ENCODE assay signal across 8 cellular contexts in genomic region chr11:125591659-125592304, GRCh38. TPM values are rescaled to one million over a fixed set of nuclear protein-coding genes. Genes with fewer than 3 reads are reported as not detected.
DNase-seq lines count a peak whose midpoint lies in the region; ATAC-seq and TF ChIP-seq lines count a peak whose summit lies in the region.

No MANE protein-coding gene starts in this region.

- peak; percentile 21 for ATAC-seq in Right ventricle myocardium inferior
- peak; percentile 12 for ATAC-seq in HG02852 (IDR thresholded peaks at IDR 0.05; ENCODE audit: unreplicated experiment)

- peaks cover 9% of the 10 kb centered on the region for H3K79me2 ChIP-seq in parathyroid adenoma

- H3K4me2 ChIP-seq in parathyroid adenoma (ENCODE audit: low read length) = peak overlapping the region; percentile 90

- H3K36me3 ChIP-seq in parathyroid adenoma (ENCODE audit: control insufficient read depth, insufficient read depth, low read length) = no peaks in the 10 kb centered on the region

- peak overlapping the region; percentile 96 for H3K27ac Mint-ChIP-seq in glutamatergic neuron (ENCODE audit: unreplicated experiment)

- peak overlapping the region; percentile 95 for H3K27ac ChIP-seq in parathyroid adenoma

- H3K9me3 Mint-ChIP-seq in glutamatergic neuron (ENCODE audit: unreplicated experiment) = peaks cover 8% of the 10 kb centered on the region

- H3K9me3 ChIP-seq in parathyroid adenoma (ENCODE audit: control insufficient read depth, low read length) = no peaks in the 10 kb centered on the region

- peak overlapping the region; percentile 82 for H2AFZ ChIP-seq in parathyroid adenoma

- H3K4me3 ChIP-seq in parathyroid adenoma (ENCODE audit: low read depth, low read length) = peak overlapping the region; percentile 80

- H3K36me3 Mint-ChIP-seq in glutamatergic neuron (ENCODE audit: unreplicated experiment) = no peaks in the 10 kb centered on the region

- no peaks in the 10 kb centered on the region for H3K27me3 Mint-ChIP-seq in glutamatergic neuron (ENCODE audit: unreplicated experiment)

- intact Hi-C loops in Right ventricle myocardium inferior (cut with DNase I) = loop anchor here (1.0 to 10.0 kb wide), 3 partner anchors 22 to 293 kb away; partner anchors contain the start of genes CHEK1, EI24 and HYLS1
- intact Hi-C loops in cardiac septum (cut with DNase I) = loop anchor here (2.0 to 10.0 kb wide), 2 partner anchors 33 to 623 kb away; partner anchors contain the start of genes CHEK1, FAM118B and RPUSD4

- no peak for TF ChIP-seq CTCF in glutamatergic neuron (IDR thresholded peaks at IDR 0.05; ENCODE audit: partially characterized antibody, unreplicated experiment)
- no peak for TF ChIP-seq CTCF in parathyroid adenoma (IDR thresholded peaks at IDR 0.05)

- H3K4me3 Mint-ChIP-seq in glutamatergic neuron (ENCODE audit: unreplicated experiment) = peak overlapping the region; percentile 96

- no peaks in the 10 kb centered on the region for H3K27me3 ChIP-seq in parathyroid adenoma (ENCODE audit: control insufficient read depth, insufficient read depth, low read length)

- peaks cover 8% of the 10 kb centered on the region for H3K4me1 ChIP-seq in parathyroid adenoma

- peak overlapping the region; percentile 16 for H3K9ac ChIP-seq in parathyroid adenoma

- no peak for DNase-seq in Right ventricle myocardium inferior (ENCODE audit: missing footprints)
- no peak for DNase-seq in cardiac septum (ENCODE audit: low spot score)
- DNase-seq in OCI-M1 (lab: John Stamatoyannopoulos, UW) = peak; percentile 69
- peak; percentile 20 for DNase-seq in activated gamma-delta T cell treated with Interleukin-2 at 50 U/mL for 16 hours
- peak; percentile 47 for DNase-seq in glutamatergic neuron
- no peak for DNase-seq in retina

- peaks cover 11% of the 10 kb centered on the region for H3K4me1 Mint-ChIP-seq in glutamatergic neuron (ENCODE audit: low read depth, unreplicated experiment)

RNA-seq across cellular contexts. Expression of gene STT3A, which starts 0.9 kb away (rescaled TPM):
- total RNA-seq in Right ventricle myocardium inferior (61.2 TPM), cardiac septum (57.8 TPM), glutamatergic neuron (ENCODE audit: unreplicated experiment) (68.0 TPM)

RNA-seq across cellular contexts. Expression of gene EI24, which starts 22.5 kb away (rescaled TPM):
- total RNA-seq in Right ventricle myocardium inferior (58.1 TPM), cardiac septum (43.3 TPM), glutamatergic neuron (ENCODE audit: unreplicated experiment) (63.3 TPM)

RNA-seq across cellular contexts. Expression of gene CHEK1, which starts 33.2 kb away (rescaled TPM):
- 2.0 TPM for total RNA-seq in Right ventricle myocardium inferior
- 1.7 TPM for total RNA-seq in cardiac septum
- 23.1 TPM for total RNA-seq in glutamatergic neuron (ENCODE audit: unreplicated experiment)

Comparison
In these comparisons a context has a peak if more than half of its experiments do, and no peak if none do; other contexts are left out.
1. DNase-seq: peak in OCI-M1 (single experiment), activated gamma-delta T cell treated with Interleukin-2 at 50 U/mL for 16 hours (single experiment) and glutamatergic neuron (single experiment); none in Right ventricle myocardium inferior (single experiment), cardiac septum (single experiment) and retina (single experiment).